8 cellular contexts compared by ENCODE assay signal in the genomic region with DNA sequence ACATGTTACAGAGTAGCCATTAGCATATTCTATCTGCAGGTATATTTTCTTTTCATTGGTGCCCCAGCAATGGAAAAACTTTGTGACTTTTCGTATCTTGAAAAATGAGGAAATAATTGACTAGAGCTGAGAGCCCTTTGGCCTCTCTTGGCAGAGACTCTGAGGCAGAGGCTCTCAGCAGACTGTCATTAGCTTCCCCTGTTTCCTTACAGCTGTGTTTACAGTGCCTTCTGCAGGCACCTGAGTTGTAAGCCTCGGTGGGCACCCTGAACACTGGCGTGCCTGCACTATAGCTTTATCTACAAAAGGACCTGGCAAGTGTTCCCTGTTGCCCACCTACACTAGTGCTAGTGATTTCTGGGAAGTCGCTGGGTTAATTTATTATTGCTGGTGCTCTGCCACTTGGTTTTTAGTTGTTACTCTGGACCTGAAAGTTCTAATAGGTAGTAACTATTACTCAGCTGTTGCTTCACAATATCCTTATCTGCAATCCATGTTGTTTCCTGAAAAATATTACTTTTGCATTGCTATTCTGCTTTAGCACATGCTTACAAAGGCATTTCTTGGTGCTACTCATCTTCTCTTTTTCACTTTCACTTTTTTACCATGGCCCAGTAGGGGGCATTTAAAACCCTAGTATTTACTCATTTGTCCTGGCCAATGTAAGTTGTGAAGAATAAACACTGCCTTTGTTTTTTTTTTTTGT. TPM values are rescaled to one million over a fixed set of nuclear protein-coding genes. Genes with fewer than 3 reads are reported as not detected.
DNase-seq lines count a peak whose midpoint lies in the region; ATAC-seq, FAIRE-seq and TF ChIP-seq lines count a peak whose summit lies in the region.

No MANE protein-coding gene starts in this region.

- H3K27me3 ChIP-seq in A673 (replicated peaks; ENCODE audit: insufficient read depth, low read depth, low read length, poor library complexity) (no peaks in the 10 kb centered on the region), astrocyte (ENCODE audit: insufficient read depth, low read length) (no peaks in the 10 kb centered on the region), transverse colon (no peaks in the 10 kb centered on the region)

- CTCF ChIA-PET in A673 (lab: Charles Lee) = no interaction called here

- H3K79me2 ChIP-seq in astrocyte (ENCODE audit: insufficient read depth, low read length) = no peaks in the 10 kb centered on the region

- WGBS in transverse colon (ENCODE audit: low coverage in 1 of 2), 2 donors = 25 to 60% methylated on average over 1 to 4 of the region's 4 CpGs

- no peak overlapping the region for H2AFZ ChIP-seq in astrocyte (ENCODE audit: low read depth, low read length)

- no peaks in the 10 kb centered on the region for H3K36me3 Mint-ChIP-seq in astrocyte (ENCODE audit: low read depth, unreplicated experiment)

- ATAC-seq in GM18520 (IDR thresholded peaks at IDR 0.05; ENCODE audit: unreplicated experiment) = peak; percentile 60
- peak; percentile 78 for ATAC-seq in HG03460 (IDR thresholded peaks at IDR 0.05; ENCODE audit: unreplicated experiment)

- TF ChIP-seq EP300 in transverse colon (IDR thresholded peaks at IDR 0.05; ENCODE audit: low read depth) = no peak

- no peak for FAIRE-seq in astrocyte (lab: Jason Lieb, UNC)

- no TSS peak for BruUV-seq in A673 (replicated peaks; lab: Mats Ljungman, UMichigan)

- no peaks in the 10 kb centered on the region for H3K27me3 Mint-ChIP-seq in astrocyte (ENCODE audit: low read depth, unreplicated experiment)

- H3K4me3 ChIP-seq in A673 (ENCODE audit: low read depth, low read length, poor library complexity, severe bottlenecking) = no peak overlapping the region
- no peak overlapping the region for H3K4me3 ChIP-seq in astrocyte (ENCODE audit: insufficient read depth, low read depth, low read length)
- H3K4me3 ChIP-seq in transverse colon = peak overlapping the region in 1 of 4 donors; percentile 26

- POLR2A ChIA-PET in A673 (lab: Charles Lee; ENCODE audit: low non-redundant PET) = interaction anchor here (0.7 kb wide), 1 partner anchor 190 kb away, joined by 5 read pairs; no protein-coding TSS in a partner anchor

- H3K9me3 ChIP-seq in A673 (ENCODE audit: low read depth, low read length, poor library complexity, severe bottlenecking) = no peaks in the 10 kb centered on the region
- H3K9me3 ChIP-seq in astrocyte (ENCODE audit: insufficient read depth, low read depth, low read length) = no peaks in the 10 kb centered on the region
- H3K9me3 ChIP-seq in transverse colon = no peaks in the 10 kb centered on the region

- H3K27ac Mint-ChIP-seq in astrocyte (ENCODE audit: unreplicated experiment) = no peak overlapping the region

- no peak overlapping the region for H3K4me2 ChIP-seq in astrocyte (ENCODE audit: low read length)

- intact Hi-C loops in A673 (cut with micrococcal nuclease; ENCODE audit: unreplicated experiment) (no loop called here), transverse colon (cut with DNase I; ENCODE audit: low total_unique reads) (no loop called here)

- H4K20me1 ChIP-seq in astrocyte (ENCODE audit: insufficient read depth, low read length) = no peaks in the 10 kb centered on the region

- no peak for TF ChIP-seq POLR2A in transverse colon (IDR thresholded peaks at IDR 0.05)

- in situ Hi-C loops in transverse colon (cut with MboI; ENCODE audit: low pct_ligation_motif_present in 1 of 4, low pct_unique_long_range_greater_than_20kb in 1 of 4, low sequenced_read_pairs in 3 of 4) = loop anchor here in 1 of 4 donors (10.0 kb wide), 1 partner anchor 46 kb away; no protein-coding TSS in a partner anchor

- no peak overlapping the region for H3K27ac ChIP-seq in A673 (ENCODE audit: low read depth, low read length, poor library complexity, severe bottlenecking)
- H3K27ac ChIP-seq in astrocyte (ENCODE audit: low read depth, low read length) = no peak overlapping the region
- H3K27ac ChIP-seq in transverse colon = peak overlapping the region in 3 of 4 donors; percentile 11 to 58 (median 53)

- TF ChIP-seq CTCF in A673 (conservative IDR thresholded peaks at IDR 0.05; ENCODE audit: low read depth, low read length) (0 out of 2 replicates have a peak, but pooled peaks have one; percentile 22), astrocyte (IDR thresholded peaks at IDR 0.05; ENCODE audit: insufficient read depth, low read depth, low read length) (peak; percentile 5), transverse colon (IDR thresholded peaks at IDR 0.05) (no peak)

- H3K4me1 Mint-ChIP-seq in astrocyte (ENCODE audit: low read depth, unreplicated experiment) = peaks cover 40% of the 10 kb centered on the region

- no peaks in the 10 kb centered on the region for H3K9me3 Mint-ChIP-seq in astrocyte (ENCODE audit: unreplicated experiment)

- H3K9ac ChIP-seq in astrocyte (ENCODE audit: low read length) = no peak overlapping the region

- H3K4me3 Mint-ChIP-seq in astrocyte (ENCODE audit: unreplicated experiment) = no peak overlapping the region

- no peak for DNase-seq in A673 (ENCODE audit: low spot score)
- DNase-seq in astrocyte (ENCODE audit: low read depth) = no peak
- peak; percentile 36 for DNase-seq in transverse colon
- no peak for DNase-seq in HPDE6-E6E7 (ENCODE audit: extremely low spot score)
- no peak for DNase-seq in NCI-H2196 (lab: John Stamatoyannopoulos, UW; ENCODE audit: unreplicated experiment)
- DNase-seq in globus pallidus (ENCODE audit: low spot score) = no peak

- no peaks in the 10 kb centered on the region for H3K4me1 ChIP-seq in A673 (ENCODE audit: insufficient read depth, low read length, poor library complexity, severe bottlenecking)
- no peaks in the 10 kb centered on the region for H3K4me1 ChIP-seq in astrocyte (ENCODE audit: insufficient read depth, low read length)
- peaks cover 0 to 17% (median 8%) of the 10 kb centered on the region in 4 donors for H3K4me1 ChIP-seq in transverse colon

- H3K36me3 ChIP-seq in A673 (ENCODE audit: insufficient read depth, low read length, poor library complexity, severe bottlenecking) (no peaks in the 10 kb centered on the region), astrocyte (ENCODE audit: insufficient read depth, low read length) (no peaks in the 10 kb centered on the region), transverse colon (no peaks in the 10 kb centered on the region)

RNA-seq across cellular contexts. Expression of a gene that starts 7.8 kb away (rescaled TPM):
- total RNA-seq in A673 (2021) (not detected in 2 replicates), astrocyte (not detected in 2 replicates), transverse colon (1 to 10 TPM in 2 of 4 donors, not detected in 2; 3.8 to 6.8 TPM)

Comparison
In these comparisons a context has a peak if more than half of its experiments do, and no peak if none do; other contexts are left out.
1. H3K27ac ChIP-seq: peak in transverse colon (3 of 4); none in A673 (single experiment) and astrocyte (single experiment).
2. CTCF ChIP-seq: peak in A673 (single experiment) and astrocyte (single experiment); none in transverse colon (0 of 5).